ENCODE assay signal across 8 cellular contexts in the genomic region with DNA sequence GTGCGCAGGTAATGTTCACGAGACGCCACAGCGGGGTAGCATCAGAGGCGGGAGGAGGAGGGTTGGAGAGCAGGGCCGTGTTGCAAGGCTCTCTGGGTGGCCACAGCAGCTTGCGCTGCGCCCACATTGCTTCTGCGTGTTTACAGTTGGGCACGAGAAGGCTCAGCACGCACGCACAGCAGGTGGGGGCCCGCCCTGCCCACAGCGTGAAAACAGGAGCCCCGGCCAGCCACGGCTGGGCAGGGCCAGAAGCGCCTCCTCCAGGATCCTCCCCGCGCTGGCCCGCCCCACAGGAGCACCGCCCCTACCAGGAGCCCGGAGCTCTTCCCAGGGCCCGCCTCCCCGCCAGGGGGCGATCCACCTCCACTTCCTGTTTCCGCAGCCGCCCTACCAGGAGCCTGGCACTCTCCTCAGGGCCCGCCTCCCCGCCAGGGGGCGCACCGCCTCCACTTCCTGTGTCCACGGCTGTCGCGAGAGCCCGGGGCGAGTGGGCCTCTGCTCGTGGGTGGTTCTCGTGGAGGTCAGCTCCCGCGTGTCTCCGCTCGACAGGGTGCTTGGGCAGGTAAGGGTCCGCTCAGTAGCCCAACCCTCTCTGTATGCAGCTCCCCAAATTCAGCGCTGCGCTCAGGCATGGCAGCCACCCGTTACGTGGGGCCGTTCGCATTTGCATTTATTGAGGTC. TPM values are rescaled to one million over a fixed set of nuclear protein-coding genes. Genes with fewer than 3 reads are reported as not detected.
A peak's percentile ranks its signal among the peaks of the same experiment; 100 is the strongest.
DNase-seq lines count a peak whose midpoint lies in the region; ATAC-seq and TF ChIP-seq lines count a peak whose summit lies in the region.

A gene with protein sequence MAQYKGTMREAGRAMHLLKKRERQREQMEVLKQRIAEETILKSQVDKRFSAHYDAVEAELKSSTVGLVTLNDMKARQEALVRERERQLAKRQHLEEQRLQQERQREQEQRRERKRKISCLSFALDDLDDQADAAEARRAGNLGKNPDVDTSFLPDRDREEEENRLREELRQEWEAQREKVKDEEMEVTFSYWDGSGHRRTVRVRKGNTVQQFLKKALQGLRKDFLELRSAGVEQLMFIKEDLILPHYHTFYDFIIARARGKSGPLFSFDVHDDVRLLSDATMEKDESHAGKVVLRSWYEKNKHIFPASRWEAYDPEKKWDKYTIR (plus strand): TSS at position 449 of the 681 bp plus-strand sequence. CDS start 439 bp downstream, outside the sequence.

- H3K27me3 ChIP-seq in duodenal mucosa (ENCODE audit: control insufficient read depth in 1 of 2, insufficient read depth in 2 of 2, low read length in 2 of 2): no peaks in the 10 kb centered on the region

- H3K27ac ChIP-seq in duodenal mucosa (ENCODE audit: low read depth, low read length): no peak within 1 kb of the TSS

- peaks cover 37% of the 10 kb centered on the region for H3K4me1 Mint-ChIP-seq in activated CD4-positive, alpha-beta memory T cell treated with anti-CD3 and anti-CD28 coated beads, Interleukin-2, amount 10 ng/mL, durations not matched to agents 7 days and 5 days

- no peaks in the 10 kb centered on the region for H3K27me3 Mint-ChIP-seq in activated CD4-positive, alpha-beta memory T cell treated with anti-CD3 and anti-CD28 coated beads, Interleukin-2, amount 10 ng/mL, durations not matched to agents 7 days and 5 days

- peak; percentile 87 for DNase-seq in NCI-H2227 treated with DMSO at 0.1 percent for 48 hours (lab: John Stamatoyannopoulos, UW)
- peak; percentile 94 for DNase-seq in activated CD4-positive, alpha-beta memory T cell treated with anti-CD3 and anti-CD28 coated beads, Interleukin-2, amount 10 ng/mL, durations not matched to agents 7 days and 5 days
- DNase-seq in lower leg skin (ENCODE audit: low spot score in 2 of 2): peak; percentile 93 to 98
- peak; percentile 88 to 90 for DNase-seq in stimulated activated CD4-positive, alpha-beta T cell treated with anti-CD3 and anti-CD28 coated beads, Interleukin-4, amount 100 ng/mL, for 48 hours (ENCODE audit: low read depth in 2 of 2)
- no peak for DNase-seq in RKO (ENCODE audit: low spot score)

- peaks cover 15% of the 10 kb centered on the region for H3K36me3 Mint-ChIP-seq in activated CD4-positive, alpha-beta memory T cell treated with anti-CD3 and anti-CD28 coated beads, Interleukin-2, amount 10 ng/mL, durations not matched to agents 7 days and 5 days (ENCODE audit: low read depth)

- peaks cover 12 to 16% of the 10 kb centered on the region in 2 donors for H3K4me1 ChIP-seq in duodenal mucosa (ENCODE audit: control insufficient read depth in 1 of 2, insufficient read depth in 2 of 2, low read length in 2 of 2)

- intact Hi-C loops in lower leg skin (cut with DNase I; ENCODE audit: low total_unique reads): no loop called here

- no peaks in the 10 kb centered on the region for H3K9me3 ChIP-seq in duodenal mucosa (ENCODE audit: control insufficient read depth in 1 of 2, low read length in 2 of 2)

- peak within 1 kb of the TSS; percentile 78 for H3K27ac Mint-ChIP-seq in activated CD4-positive, alpha-beta memory T cell treated with anti-CD3 and anti-CD28 coated beads, Interleukin-2, amount 10 ng/mL, durations not matched to agents 7 days and 5 days

- no peak for TF ChIP-seq POLR2A in lower leg skin (IDR thresholded peaks at IDR 0.05)

- 53 to 61% methylated on average over 42 of the region's 49 CpGs for WGBS in lower leg skin, 2 donors

- TF ChIP-seq CTCF in lower leg skin (IDR thresholded peaks at IDR 0.05): peak in 1 of 3 donors; percentile 96

- no peaks in the 10 kb centered on the region for H3K36me3 ChIP-seq in duodenal mucosa (ENCODE audit: control insufficient read depth in 1 of 2, insufficient read depth in 2 of 2, low read length in 2 of 2)

- H3K4me3 Mint-ChIP-seq in activated CD4-positive, alpha-beta memory T cell treated with anti-CD3 and anti-CD28 coated beads, Interleukin-2, amount 10 ng/mL, durations not matched to agents 7 days and 5 days: peak within 1 kb of the TSS; percentile 75

- H3K9me3 Mint-ChIP-seq in activated CD4-positive, alpha-beta memory T cell treated with anti-CD3 and anti-CD28 coated beads, Interleukin-2, amount 10 ng/mL, durations not matched to agents 7 days and 5 days: peaks cover 5% of the 10 kb centered on the region

- POLR2A ChIA-PET in activated CD4-positive, alpha-beta memory T cell treated with anti-CD3 and anti-CD28 coated beads, Interleukin-2, amount 10 ng/mL, durations not matched to agents 7 days and 5 days (lab: Charles Lee): interaction anchor here (0.8 to 3.6 kb wide), 11 partner anchors 18 to 286 kb away, joined by 3 to 34 read pairs (median 5); partner anchors contain the start of gene ECI2

- peak within 1 kb of the TSS; percentile 81 to 85 for H3K4me3 ChIP-seq in duodenal mucosa (ENCODE audit: low read depth in 1 of 2, low read length in 2 of 2)
- peak within 1 kb of the TSS; percentile 7 for H3K4me3 ChIP-seq in lower leg skin (ENCODE audit: low read depth, poor library complexity, severe bottlenecking)

- peak within 1 kb of the TSS; percentile 73 for H3K9ac ChIP-seq in duodenal mucosa (ENCODE audit: low read depth in 1 of 2, low read length in 2 of 2)

- ATAC-seq in GM18517 (IDR thresholded peaks at IDR 0.05; ENCODE audit: unreplicated experiment) (peak; percentile 94), HG02973 (IDR thresholded peaks at IDR 0.05; ENCODE audit: unreplicated experiment) (peak; percentile 94)

- CTCF ChIA-PET in activated CD4-positive, alpha-beta memory T cell treated with anti-CD3 and anti-CD28 coated beads, Interleukin-2, amount 10 ng/mL, durations not matched to agents 7 days and 5 days (lab: Charles Lee): interaction anchor here (0.6 to 6.4 kb wide), 39 partner anchors 8 to 1248 kb away, joined by 3 to 67 read pairs (median 4); a partner anchor contains a TSS

RNA-seq across cellular contexts. Expression of the gene that starts here (rescaled TPM):
- total RNA-seq in activated CD4-positive, alpha-beta memory T cell treated with anti-CD3 and anti-CD28 coated beads, Interleukin-2, amount 10 ng/mL, durations not matched to agents 7 days and 5 days: 10 to 100 TPM; 14.4 to 14.7 TPM
- 10 to 100 TPM; 11.4 to 16.1 (median 13.9) TPM for total RNA-seq in lower leg skin
